In genomic region chr16:8377864-8378263, GRCh38 we compare ENCODE assay signal across 7 cellular contexts.
"Had no signal": no experiment of that assay in that cellular context is flagged by ENCODE, and none has a peak within 500 bp of the region (broad histone marks: within the 10 kb centered on the region; RNA-seq: fewer than 3 reads in every experiment).

No MANE protein-coding gene starts in this region.

- H3K27me3 Mint-ChIP-seq: IgD-negative memory B cell had no signal

- ATAC-seq: HepG2, K562 had no signal

- DNase-seq: IMR-90, KBM-7, KG1 had no signal

- H3K27ac ChIP-seq: HL-60 had no signal

- H3K4me3 Mint-ChIP-seq: IgD-negative memory B cell had no signal

- H3K4me1 Mint-ChIP-seq: IgD-negative memory B cell had no signal

- H3K4me3 ChIP-seq: K562 had no signal

- H3K36me3 Mint-ChIP-seq: IgD-negative memory B cell had no signal
